9 cellular contexts compared by ENCODE assay signal in genomic region chr1:201713093-201713810, GRCh38.
DNase-seq lines count a peak whose midpoint lies in the region; ATAC-seq and TF ChIP-seq lines count a peak whose summit lies in the region.
"Had no signal": no experiment of that assay in that cellular context is flagged by ENCODE, and none has a peak within 500 bp of the region (broad histone marks: within the 10 kb centered on the region; RNA-seq: fewer than 3 reads in every experiment).

No MANE protein-coding gene starts in this region.

- no peaks in the 10 kb centered on the region for H3K27me3 ChIP-seq in SJCRH30
- no peaks in the 10 kb centered on the region for H3K27me3 ChIP-seq in neural progenitor cell

- peak overlapping the region; percentile 2; the same call in 1 of the 2 replicates for H3K27ac ChIP-seq in SJCRH30
- no peak overlapping the region for H3K27ac ChIP-seq in neural progenitor cell

- TF ChIP-seq CTCF in neural progenitor cell (IDR thresholded peaks at IDR 0.05), result no peak

- peaks cover 4% of the 10 kb centered on the region for H3K27me3 Mint-ChIP-seq in neural progenitor cell (ENCODE audit: insufficient read depth, low read depth)
- no peaks in the 10 kb centered on the region for H3K27me3 Mint-ChIP-seq in activated T-cell treated with anti-CD3 and anti-CD28 coated beads, Interleukin-2, amount 50 U/mL, for 24 hours
- H3K27me3 Mint-ChIP-seq: naive B cell had no signal

- peaks cover 30% of the 10 kb centered on the region for H3K36me3 ChIP-seq in SJCRH30
- H3K36me3 ChIP-seq in neural progenitor cell, result no peaks in the 10 kb centered on the region

- peaks cover 38% of the 10 kb centered on the region for H3K4me1 Mint-ChIP-seq in neural progenitor cell
- no peaks in the 10 kb centered on the region for H3K4me1 Mint-ChIP-seq in activated T-cell treated with anti-CD3 and anti-CD28 coated beads, Interleukin-2, amount 50 U/mL, for 24 hours (ENCODE audit: low read depth)

- peaks cover 12% of the 10 kb centered on the region for H3K36me3 Mint-ChIP-seq in neural progenitor cell
- no peaks in the 10 kb centered on the region for H3K36me3 Mint-ChIP-seq in activated T-cell treated with anti-CD3 and anti-CD28 coated beads, Interleukin-2, amount 50 U/mL, for 24 hours (ENCODE audit: low read depth)
- H3K36me3 Mint-ChIP-seq: naive B cell had no signal

- DNase-seq in GM04504 (ENCODE audit: low read depth) (peak; percentile 100), SJCRH30 (peak; percentile 59 to 69), fibroblast of gingiva (ENCODE audit: low read depth) (peak; percentile 100), neural progenitor cell (ENCODE audit: low spot score) (no peak), DMS79 (lab: John Stamatoyannopoulos, UW) (no peak)
- no peak for DNase-seq in activated T-cell treated with anti-CD3 and anti-CD28 coated beads, Interleukin-2, amount 50 U/mL, for 24 hours
- DNase-seq: naive B cell had no signal

- H3K4me2 ChIP-seq in neural progenitor cell, result no peak overlapping the region

- H3K4me1 ChIP-seq in SJCRH30 (peaks cover 14% of the 10 kb centered on the region), neural progenitor cell (peaks cover 43% of the 10 kb centered on the region)

- H3K27ac Mint-ChIP-seq in neural progenitor cell, result peak overlapping the region; percentile 18
- no peak overlapping the region for H3K27ac Mint-ChIP-seq in activated T-cell treated with anti-CD3 and anti-CD28 coated beads, Interleukin-2, amount 50 U/mL, for 24 hours

- no peak for ATAC-seq in HG02678 (IDR thresholded peaks at IDR 0.05; ENCODE audit: unreplicated experiment)
- no peak for ATAC-seq in GM19035 (IDR thresholded peaks at IDR 0.05; ENCODE audit: unreplicated experiment)

- H3K9me3 ChIP-seq in SJCRH30 (replicated peaks) (no peaks in the 10 kb centered on the region), neural progenitor cell (ENCODE audit: low read depth) (no peaks in the 10 kb centered on the region)

- H2AFZ ChIP-seq in neural progenitor cell (replicated peaks), result no peak overlapping the region

- H3K4me3 ChIP-seq in SJCRH30, result no peak overlapping the region
- no peak overlapping the region for H3K4me3 ChIP-seq in neural progenitor cell

- H3K4me3 Mint-ChIP-seq in neural progenitor cell, result no peak overlapping the region
- no peak overlapping the region for H3K4me3 Mint-ChIP-seq in activated T-cell treated with anti-CD3 and anti-CD28 coated beads, Interleukin-2, amount 50 U/mL, for 24 hours

- no peaks in the 10 kb centered on the region for H3K79me2 ChIP-seq in neural progenitor cell (ENCODE audit: low read depth)

- peaks cover 9% of the 10 kb centered on the region for H3F3A ChIP-seq in neural progenitor cell (ENCODE audit: low read depth)

- no peaks in the 10 kb centered on the region for H4K20me1 ChIP-seq in neural progenitor cell (ENCODE audit: low read depth)

- no peak overlapping the region for H3K9ac ChIP-seq in neural progenitor cell

- no peaks in the 10 kb centered on the region for H3K9me3 Mint-ChIP-seq in neural progenitor cell
- no peaks in the 10 kb centered on the region for H3K9me3 Mint-ChIP-seq in activated T-cell treated with anti-CD3 and anti-CD28 coated beads, Interleukin-2, amount 50 U/mL, for 24 hours
- H3K9me3 Mint-ChIP-seq: naive B cell had no signal

Comparison
In these comparisons a context has a peak if more than half of its experiments do, and no peak if none do; other contexts are left out.
1. DNase-seq: peak in GM04504 (single experiment), SJCRH30 (2 of 2) and fibroblast of gingiva (single experiment); none in neural progenitor cell (single experiment), activated T-cell treated with anti-CD3 and anti-CD28 coated beads, Interleukin-2, amount 50 U/mL, for 24 hours (single experiment) and DMS79 (single experiment).